ENCODE assay signal across 1 cellular context in the genomic region with DNA sequence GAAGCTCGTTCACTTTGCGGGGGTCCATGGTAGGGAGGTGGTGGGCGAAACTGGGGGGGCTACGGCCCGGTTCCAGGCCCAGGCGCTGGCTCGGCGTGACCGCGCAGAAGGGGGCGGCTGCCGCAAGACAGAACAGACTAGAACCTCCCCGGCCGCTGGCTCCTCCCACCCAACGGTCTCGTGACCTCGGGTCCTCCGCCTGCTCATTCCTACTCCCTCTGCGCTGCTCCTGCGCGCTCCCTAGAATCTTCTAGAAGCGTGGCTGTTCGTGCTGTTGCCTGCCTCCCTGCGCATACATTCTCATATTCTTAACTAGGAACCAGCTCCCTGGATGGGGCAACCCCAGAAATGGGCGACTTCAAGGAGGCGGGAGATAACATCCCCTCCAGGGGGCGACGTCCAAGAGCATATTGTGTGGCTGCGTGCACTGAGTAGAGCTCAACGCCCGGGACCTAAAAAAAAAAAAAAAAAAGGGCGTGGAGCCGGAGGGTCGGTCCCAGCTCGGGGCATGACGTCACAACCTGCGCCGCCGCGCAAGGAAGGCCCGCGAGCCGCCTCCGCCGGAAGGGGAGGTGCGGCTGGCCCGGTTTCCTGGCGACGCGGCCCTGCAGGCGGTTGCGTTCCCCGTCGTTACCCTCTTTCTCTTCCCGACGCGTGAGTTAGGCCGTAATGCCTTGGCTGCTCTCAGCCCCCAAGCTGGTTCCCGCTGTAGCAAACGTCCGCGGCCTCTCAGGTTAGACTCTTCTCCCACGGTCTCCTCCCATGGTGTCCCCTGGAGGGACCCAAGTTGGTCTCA.
TF ChIP-seq lines count a peak whose summit lies in the region.

ST13 (minus strand) TSS at position 127 of the 796 bp plus-strand sequence; CDS start at position 28, 99 bp downstream.
XPNPEP3 (plus strand) TSS at position 636 of the 796 bp plus-strand sequence; CDS start at position 670, 34 bp downstream.

TF ChIP-seq in K562, 482 proteins besides CTCF, POLR2A, EP300 and RAD21 (continued from another document and continues in another):
- TF ChIP-seq GTF3C2 (IDR thresholded peaks at IDR 0.05; ENCODE audit: borderline replicate concordance, extremely low read depth, insufficient read length): no peak
- peak; percentile 48; the same call in 1 of the 2 replicates for TF ChIP-seq SP1 (CRISPR knock-in tag; IDR thresholded peaks at IDR 0.05)
- no peak for TF ChIP-seq MCM5 (IDR thresholded peaks at IDR 0.05; ENCODE audit: low read depth)
- TF ChIP-seq FOXM1 (IDR thresholded peaks at IDR 0.05; ENCODE audit: low read depth): no peak
- TF ChIP-seq FOXM1 (CRISPR knock-in tag; IDR thresholded peaks at IDR 0.05; ENCODE audit: low read depth): no peak
- TF ChIP-seq ZNF408 (CRISPR knock-in tag; IDR thresholded peaks at IDR 0.05; ENCODE audit: low read depth): no peak
- TF ChIP-seq, protein P1, sequence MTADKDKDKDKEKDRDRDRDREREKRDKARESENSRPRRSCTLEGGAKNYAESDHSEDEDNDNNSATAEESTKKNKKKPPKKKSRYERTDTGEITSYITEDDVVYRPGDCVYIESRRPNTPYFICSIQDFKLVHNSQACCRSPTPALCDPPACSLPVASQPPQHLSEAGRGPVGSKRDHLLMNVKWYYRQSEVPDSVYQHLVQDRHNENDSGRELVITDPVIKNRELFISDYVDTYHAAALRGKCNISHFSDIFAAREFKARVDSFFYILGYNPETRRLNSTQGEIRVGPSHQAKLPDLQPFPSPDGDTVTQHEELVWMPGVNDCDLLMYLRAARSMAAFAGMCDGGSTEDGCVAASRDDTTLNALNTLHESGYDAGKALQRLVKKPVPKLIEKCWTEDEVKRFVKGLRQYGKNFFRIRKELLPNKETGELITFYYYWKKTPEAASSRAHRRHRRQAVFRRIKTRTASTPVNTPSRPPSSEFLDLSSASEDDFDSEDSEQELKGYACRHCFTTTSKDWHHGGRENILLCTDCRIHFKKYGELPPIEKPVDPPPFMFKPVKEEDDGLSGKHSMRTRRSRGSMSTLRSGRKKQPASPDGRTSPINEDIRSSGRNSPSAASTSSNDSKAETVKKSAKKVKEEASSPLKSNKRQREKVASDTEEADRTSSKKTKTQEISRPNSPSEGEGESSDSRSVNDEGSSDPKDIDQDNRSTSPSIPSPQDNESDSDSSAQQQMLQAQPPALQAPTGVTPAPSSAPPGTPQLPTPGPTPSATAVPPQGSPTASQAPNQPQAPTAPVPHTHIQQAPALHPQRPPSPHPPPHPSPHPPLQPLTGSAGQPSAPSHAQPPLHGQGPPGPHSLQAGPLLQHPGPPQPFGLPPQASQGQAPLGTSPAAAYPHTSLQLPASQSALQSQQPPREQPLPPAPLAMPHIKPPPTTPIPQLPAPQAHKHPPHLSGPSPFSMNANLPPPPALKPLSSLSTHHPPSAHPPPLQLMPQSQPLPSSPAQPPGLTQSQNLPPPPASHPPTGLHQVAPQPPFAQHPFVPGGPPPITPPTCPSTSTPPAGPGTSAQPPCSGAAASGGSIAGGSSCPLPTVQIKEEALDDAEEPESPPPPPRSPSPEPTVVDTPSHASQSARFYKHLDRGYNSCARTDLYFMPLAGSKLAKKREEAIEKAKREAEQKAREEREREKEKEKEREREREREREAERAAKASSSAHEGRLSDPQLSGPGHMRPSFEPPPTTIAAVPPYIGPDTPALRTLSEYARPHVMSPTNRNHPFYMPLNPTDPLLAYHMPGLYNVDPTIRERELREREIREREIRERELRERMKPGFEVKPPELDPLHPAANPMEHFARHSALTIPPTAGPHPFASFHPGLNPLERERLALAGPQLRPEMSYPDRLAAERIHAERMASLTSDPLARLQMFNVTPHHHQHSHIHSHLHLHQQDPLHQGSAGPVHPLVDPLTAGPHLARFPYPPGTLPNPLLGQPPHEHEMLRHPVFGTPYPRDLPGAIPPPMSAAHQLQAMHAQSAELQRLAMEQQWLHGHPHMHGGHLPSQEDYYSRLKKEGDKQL (CRISPR knock-in tag; IDR thresholded peaks at IDR 0.05; ENCODE audit: borderline replicate concordance): no peak
- TF ChIP-seq MBD2 (IDR thresholded peaks at IDR 0.05; ENCODE audit: borderline replicate concordance, low read depth): peak; percentile 28
- TF ChIP-seq, protein P2, sequence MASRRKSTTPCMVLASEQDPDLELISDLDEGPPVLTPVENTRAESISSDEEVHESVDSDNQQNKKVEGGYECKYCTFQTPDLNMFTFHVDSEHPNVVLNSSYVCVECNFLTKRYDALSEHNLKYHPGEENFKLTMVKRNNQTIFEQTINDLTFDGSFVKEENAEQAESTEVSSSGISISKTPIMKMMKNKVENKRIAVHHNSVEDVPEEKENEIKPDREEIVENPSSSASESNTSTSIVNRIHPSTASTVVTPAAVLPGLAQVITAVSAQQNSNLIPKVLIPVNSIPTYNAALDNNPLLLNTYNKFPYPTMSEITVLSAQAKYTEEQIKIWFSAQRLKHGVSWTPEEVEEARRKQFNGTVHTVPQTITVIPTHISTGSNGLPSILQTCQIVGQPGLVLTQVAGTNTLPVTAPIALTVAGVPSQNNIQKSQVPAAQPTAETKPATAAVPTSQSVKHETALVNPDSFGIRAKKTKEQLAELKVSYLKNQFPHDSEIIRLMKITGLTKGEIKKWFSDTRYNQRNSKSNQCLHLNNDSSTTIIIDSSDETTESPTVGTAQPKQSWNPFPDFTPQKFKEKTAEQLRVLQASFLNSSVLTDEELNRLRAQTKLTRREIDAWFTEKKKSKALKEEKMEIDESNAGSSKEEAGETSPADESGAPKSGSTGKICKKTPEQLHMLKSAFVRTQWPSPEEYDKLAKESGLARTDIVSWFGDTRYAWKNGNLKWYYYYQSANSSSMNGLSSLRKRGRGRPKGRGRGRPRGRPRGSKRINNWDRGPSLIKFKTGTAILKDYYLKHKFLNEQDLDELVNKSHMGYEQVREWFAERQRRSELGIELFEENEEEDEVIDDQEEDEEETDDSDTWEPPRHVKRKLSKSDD (conservative IDR thresholded peaks at IDR 0.05; ENCODE audit: low read length): no peak
- TF ChIP-seq ZNF274 (IDR thresholded peaks at IDR 0.05; ENCODE audit: borderline replicate concordance, low read depth, low read length): no peak
- no peak for TF ChIP-seq ZNF354B (CRISPR knock-in tag; IDR thresholded peaks at IDR 0.05)
- TF ChIP-seq ZNF121 (CRISPR knock-in tag; conservative IDR thresholded peaks at IDR 0.05): no peak
- TF ChIP-seq CTBP1 (IDR thresholded peaks at IDR 0.05; ENCODE audit: borderline replicate concordance): no peak
- no peak for TF ChIP-seq KAT2B (IDR thresholded peaks at IDR 0.05; ENCODE audit: low read depth, low read length)
- TF ChIP-seq RBM34 (IDR thresholded peaks at IDR 0.05; ENCODE audit: borderline replicate concordance, insufficient read depth, low read length): no peak
- TF ChIP-seq ZNF280B (CRISPR knock-in tag; IDR thresholded peaks at IDR 0.05): no peak
- no peak for TF ChIP-seq POLR3G (IDR thresholded peaks at IDR 0.05; ENCODE audit: extremely low read depth, insufficient read length, insufficient replicate concordance)
- TF ChIP-seq ZC3H8 (IDR thresholded peaks at IDR 0.05): no peak
- peak; percentile 49 for TF ChIP-seq CCNT2 (IDR thresholded peaks at IDR 0.05; ENCODE audit: borderline replicate concordance, extremely low read depth, insufficient read length, low read depth, low read length)
- no peak for TF ChIP-seq THRAP3 (IDR thresholded peaks at IDR 0.05; ENCODE audit: borderline replicate concordance)
- no peak for TF ChIP-seq ID3 (CRISPR knock-in tag; IDR thresholded peaks at IDR 0.05)
- TF ChIP-seq ID3 (tag; IDR thresholded peaks at IDR 0.05): no peak
- no peak for TF ChIP-seq CHAMP1 (IDR thresholded peaks at IDR 0.05)
- no peak for TF ChIP-seq RCOR1 (IDR thresholded peaks at IDR 0.05; ENCODE audit: borderline replicate concordance in 1 of 2, low read depth in 2 of 2, low read length in 2 of 2)
- TF ChIP-seq FOSL1 (tag; conservative IDR thresholded peaks at IDR 0.05): peak; percentile 42
- TF ChIP-seq ZNF143 (CRISPR knock-in tag; IDR thresholded peaks at IDR 0.05): no peak
- peak; percentile 61; the same call in 1 of the 2 replicates for TF ChIP-seq MITF (IDR thresholded peaks at IDR 0.05)
- TF ChIP-seq, protein P3, sequence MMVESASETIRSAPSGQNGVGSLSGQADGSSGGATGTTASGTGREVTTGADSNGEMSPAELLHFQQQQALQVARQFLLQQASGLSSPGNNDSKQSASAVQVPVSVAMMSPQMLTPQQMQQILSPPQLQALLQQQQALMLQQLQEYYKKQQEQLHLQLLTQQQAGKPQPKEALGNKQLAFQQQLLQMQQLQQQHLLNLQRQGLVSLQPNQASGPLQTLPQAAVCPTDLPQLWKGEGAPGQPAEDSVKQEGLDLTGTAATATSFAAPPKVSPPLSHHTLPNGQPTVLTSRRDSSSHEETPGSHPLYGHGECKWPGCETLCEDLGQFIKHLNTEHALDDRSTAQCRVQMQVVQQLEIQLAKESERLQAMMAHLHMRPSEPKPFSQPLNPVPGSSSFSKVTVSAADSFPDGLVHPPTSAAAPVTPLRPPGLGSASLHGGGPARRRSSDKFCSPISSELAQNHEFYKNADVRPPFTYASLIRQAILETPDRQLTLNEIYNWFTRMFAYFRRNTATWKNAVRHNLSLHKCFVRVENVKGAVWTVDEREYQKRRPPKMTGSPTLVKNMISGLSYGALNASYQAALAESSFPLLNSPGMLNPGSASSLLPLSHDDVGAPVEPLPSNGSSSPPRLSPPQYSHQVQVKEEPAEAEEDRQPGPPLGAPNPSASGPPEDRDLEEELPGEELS (CRISPR knock-in tag; IDR thresholded peaks at IDR 0.05; ENCODE audit: borderline replicate concordance): no peak
- no peak for TF ChIP-seq ZZZ3 (IDR thresholded peaks at IDR 0.05)
- TF ChIP-seq ZNF124 (CRISPR knock-in tag; IDR thresholded peaks at IDR 0.05): no peak
- no peak for TF ChIP-seq TEAD4 (IDR thresholded peaks at IDR 0.05; ENCODE audit: low read length)
- no peak for TF ChIP-seq TEAD4 (CRISPR knock-in tag; IDR thresholded peaks at IDR 0.05; ENCODE audit: borderline replicate concordance)
